ENCODE assay signal across 10 cellular contexts in genomic region chr15:88003928-88004327, GRCh38.
"Had no signal": no experiment of that assay in that cellular context is flagged by ENCODE, and none has a peak within 500 bp of the region (broad histone marks: within the 10 kb centered on the region; RNA-seq: fewer than 3 reads in every experiment).

No MANE protein-coding gene starts in this region.

- H3K36me3 ChIP-seq: pancreas had no signal

- H3K9me3 ChIP-seq: pancreas, testis had no signal

- H3K27me3 ChIP-seq: pancreas, testis had no signal

- H3K27ac ChIP-seq: epithelial cell of prostate, pancreas, testis had no signal

- H3K4me3 ChIP-seq: pancreas, testis had no signal

- DNase-seq: activated CD4-positive, alpha-beta T cell treated with anti-CD3 and anti-CD28 coated beads, Interleukin-2, amount 10 ng/mL, durations not matched to agents 24 days and 14 days; activated T-cell treated with anti-CD3 and anti-CD28 coated beads for 4 hours; caudate nucleus; cortex of kidney; effector memory CD4-positive, alpha-beta T cell; kidney glomerular epithelial cell; pancreas; stimulated activated CD4-positive, alpha-beta T cell treated with anti-CD3 and anti-CD28 coated beads, Interleukin-4, amount 100 ng/mL, for 24 hours; testis had no signal

- H3K4me1 ChIP-seq: pancreas, testis had no signal
